In the genomic region with DNA sequence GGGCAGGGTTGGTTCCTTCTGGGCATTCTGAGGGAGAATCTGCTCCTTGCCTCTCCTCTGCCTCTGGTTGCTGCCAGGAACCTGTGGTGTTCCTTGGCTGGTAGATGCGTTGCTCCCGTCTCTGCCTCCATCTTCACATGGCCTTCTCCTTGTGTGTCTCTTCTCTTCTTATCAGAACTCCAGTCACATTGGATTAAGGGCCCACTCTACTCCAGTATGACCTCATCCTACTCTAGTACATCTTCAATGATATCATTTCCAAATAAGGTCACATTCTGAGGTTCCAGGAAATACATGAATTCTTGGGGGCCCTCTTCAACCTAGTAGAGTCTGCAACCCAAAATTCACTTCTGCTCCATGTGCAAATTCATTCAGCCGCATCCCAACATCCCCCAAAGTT, we compare ENCODE assay signal across 35 cellular contexts. TPM values are rescaled to one million over a fixed set of nuclear protein-coding genes. Genes with fewer than 3 reads are reported as not detected.
"Had no signal": no experiment of that assay in that cellular context is flagged by ENCODE, and none has a peak within 500 bp of the region (broad histone marks: within the 10 kb centered on the region; RNA-seq: fewer than 3 reads in every experiment).

No MANE protein-coding gene starts in this region.

- H3K4me3 ChIP-seq: neural progenitor cell, ovary, psoas muscle, skin epidermis, smooth muscle cell, spleen, suprapubic skin, thoracic aorta, thyroid gland, tibial nerve, upper lobe of left lung, vagina had no signal

- ATAC-seq: natural killer cell; psoas muscle; right cardiac atrium; sciatic nerve; stimulated activated memory B cell treated with anti-CD40 and anti-IgM and Interleukin-4, amounts not matched to agents 10 μg/mL and 1 μg/mL and 100 μg/mL, for 72 hours; stimulated activated naive CD8-positive, alpha-beta T cell treated with anti-CD3 and anti-CD28 coated beads, Interleukin-15, amount 100 ng/mL, for 72 hours; stimulated activated naive CD8-positive, alpha-beta T cell treated with anti-CD3 and anti-CD28 coated beads, Interleukin-15, Interleukin-2, amounts not matched to agents 100 U/mL and 50 U/mL, for 24 hours had no signal

- H3K79me2 ChIP-seq: parathyroid adenoma had no signal

- H3K9me3 ChIP-seq: ovary, psoas muscle, spleen, suprapubic skin, thoracic aorta, thyroid gland, tibial nerve, upper lobe of left lung, vagina had no signal

- H3K4me2 ChIP-seq: neural progenitor cell, smooth muscle cell had no signal

- H3K9ac ChIP-seq: neural progenitor cell, parathyroid adenoma had no signal

- H3K27ac ChIP-seq: neural progenitor cell, ovary, parathyroid adenoma, psoas muscle, skin epidermis, spleen, suprapubic skin, thoracic aorta, thyroid gland, tibial nerve, upper lobe of left lung, vagina had no signal

- DNase-seq: natural killer cell; occipital lobe; ovary; posterior cingulate gyrus; psoas muscle; right cardiac atrium; spleen; stimulated activated CD4-positive, alpha-beta T cell treated with anti-CD3 and anti-CD28 coated beads, Interleukin-12 subunit alpha, Interleukin-12 subunit beta, amount 100 ng/mL, for 4 hours; stimulated activated CD4-positive, alpha-beta T cell treated with anti-CD3 and anti-CD28 coated beads, Interleukin-1b, Interleukin-23, amount 100 ng/mL, for 48 hours; stimulated activated CD4-positive, alpha-beta T cell treated with anti-CD3 and anti-CD28 coated beads, Interleukin-4, amount 100 ng/mL, for 1 hour; stimulated activated CD4-positive, alpha-beta T cell treated with anti-CD3 and anti-CD28 coated beads, Interleukin-4, amount 100 ng/mL, for 4 hours; stimulated activated CD8-positive, alpha-beta memory T cell treated with anti-CD3 and anti-CD28 coated beads, Interleukin-4, amount 100 ng/mL, for 48 hours; stimulated activated naive CD4-positive, alpha-beta T cell; stimulated activated naive CD8-positive, alpha-beta T cell treated with anti-CD3 and anti-CD28 coated beads, Interleukin-15, amount 100 ng/mL, for 72 hours; stimulated activated naive CD8-positive, alpha-beta T cell treated with anti-CD3 and anti-CD28 coated beads, Interleukin-15, Interleukin-2, amounts not matched to agents 100 U/mL and 50 U/mL, for 24 hours; substantia nigra; thyroid gland; trophoblast cell; upper lobe of left lung had no signal

- H3K27me3 ChIP-seq: neural progenitor cell, ovary, spleen, thyroid gland, tibial nerve, upper lobe of left lung, vagina had no signal

- FAIRE-seq: urothelium cell line had no signal

- H3K36me3 ChIP-seq: neural progenitor cell, ovary, spleen, suprapubic skin, thoracic aorta, thyroid gland, tibial nerve, upper lobe of left lung, vagina had no signal

- H2AFZ ChIP-seq: neural progenitor cell, parathyroid adenoma had no signal

- H3K4me1 ChIP-seq: neural progenitor cell, parathyroid adenoma, psoas muscle, spleen, suprapubic skin, thyroid gland, tibial nerve, upper lobe of left lung, vagina had no signal

RNA-seq across cellular contexts. Expression of gene HTR3B, which starts 33.3 kb away (rescaled TPM):
- total RNA-seq: natural killer cell, osteoblast, ovary, progenitor cell of endocrine pancreas, psoas muscle, renal cortical epithelial cell, right cardiac atrium, sciatic nerve, smooth muscle cell, spleen, suprapubic skin, thoracic aorta, thyroid gland, tibial nerve, upper lobe of left lung, ureter, vagina had no signal
- polyA plus RNA-seq: neural cell, ovary, right cardiac atrium, smooth muscle cell, spleen had no signal

RNA-seq across cellular contexts. Expression of gene HTR3A, which starts 37.0 kb away (rescaled TPM):
- total RNA-seq: natural killer cell, osteoblast, ovary, progenitor cell of endocrine pancreas, psoas muscle, right cardiac atrium, sciatic nerve, smooth muscle cell, thoracic aorta, thyroid gland, tibial nerve, upper lobe of left lung, ureter, vagina had no signal
- polyA plus RNA-seq: neural cell, ovary, smooth muscle cell had no signal
